ENCODE assay signal across 15 cellular contexts in genomic region chr7:157780721-157781120, GRCh38.
A peak's percentile ranks its signal among the peaks of the same experiment; 100 is the strongest.
DNase-seq lines count a peak whose midpoint lies in the region; ATAC-seq and TF ChIP-seq lines count a peak whose summit lies in the region.
"Had no signal": no experiment of that assay in that cellular context is flagged by ENCODE, and none has a peak within 500 bp of the region (broad histone marks: within the 10 kb centered on the region; RNA-seq: fewer than 3 reads in every experiment).

No MANE protein-coding gene starts in this region.

- no peak overlapping the region for H2BK5ac ChIP-seq in neuronal stem cell (ENCODE audit: low read length)

- H3K18ac ChIP-seq in neuronal stem cell (ENCODE audit: low read length), result peak overlapping the region; percentile 76

- no peaks in the 10 kb centered on the region for H3K9me3 ChIP-seq in heart right ventricle
- H3K9me3 ChIP-seq in neuronal stem cell (replicated peaks in 1 of 2; ENCODE audit: control insufficient read depth in 2 of 2, insufficient read depth in 1 of 2, low read depth in 1 of 2, low read length in 2 of 2), result peaks cover 0 to 3% of the 10 kb centered on the region in 2 donors
- no peaks in the 10 kb centered on the region for H3K9me3 ChIP-seq in Karpas-422 (ENCODE audit: low read length)
- no peaks in the 10 kb centered on the region for H3K9me3 ChIP-seq in psoas muscle
- H3K9me3 ChIP-seq: BE2C, Caco-2, HAP-1 had no signal

- H2AK5ac ChIP-seq in neuronal stem cell (ENCODE audit: low read depth, low read length), result peak overlapping the region; percentile 88

- H2BK12ac ChIP-seq in neuronal stem cell (ENCODE audit: low read length), result peak overlapping the region; percentile 69

- H3K27me3 ChIP-seq in heart right ventricle (peaks cover 0 to 26% (median 6%) of the 10 kb centered on the region in 7 donors), neuronal stem cell (ENCODE audit: control insufficient read depth in 3 of 3, insufficient read depth in 3 of 3, low read depth in 1 of 3, low read length in 3 of 3) (peaks cover 0 to 5% (median 3%) of the 10 kb centered on the region in 3 experiments), Karpas-422 (ENCODE audit: low read length) (no peaks in the 10 kb centered on the region), psoas muscle (ENCODE audit: insufficient read depth in 3 of 3, low read length in 2 of 3) (no peaks in the 10 kb centered on the region)
- H3K27me3 ChIP-seq: BE2C had no signal

- H3K4ac ChIP-seq in neuronal stem cell (ENCODE audit: low read length), result no peak overlapping the region

- H3K79me1 ChIP-seq in neuronal stem cell (ENCODE audit: low read depth, low read length), result no peaks in the 10 kb centered on the region

- DNase-seq in left ventricle myocardium superior, result peak; percentile 6
- DNase-seq in heart right ventricle, result no peak
- peak; percentile 35 for DNase-seq in RPMI8226
- no peak for DNase-seq in neuronal stem cell (ENCODE audit: low spot score)
- DNase-seq in Karpas-422, result no peak
- DNase-seq in HK-2 (ENCODE audit: unreplicated experiment), result no peak
- no peak for DNase-seq in psoas muscle
- DNase-seq: ACHN; BE2C; C1 segment of cervical spinal cord; Caco-2; CD4-positive, CD25-positive, alpha-beta regulatory T cell had no signal

- H2BK15ac ChIP-seq in neuronal stem cell (ENCODE audit: low read length), result peak overlapping the region; percentile 60

- TF ChIP-seq CTCF in heart right ventricle (IDR thresholded peaks at IDR 0.05) (no peak), psoas muscle (IDR thresholded peaks at IDR 0.05) (no peak)

- no peak overlapping the region for H2BK120ac ChIP-seq in neuronal stem cell (ENCODE audit: low read depth, low read length)

- H3K4me3 ChIP-seq in heart right ventricle, result no peak overlapping the region
- no peak overlapping the region for H3K4me3 ChIP-seq in neuronal stem cell (ENCODE audit: low read length in 2 of 2)
- no peak overlapping the region for H3K4me3 ChIP-seq in Karpas-422 (ENCODE audit: low read length)
- no peak overlapping the region for H3K4me3 ChIP-seq in psoas muscle
- H3K4me3 ChIP-seq: GM23338, HAP-1 had no signal

- peak overlapping the region; percentile 68 for H4K91ac ChIP-seq in neuronal stem cell (ENCODE audit: low read depth, low read length, poor library complexity)

- H4K20me1 ChIP-seq in Karpas-422 (ENCODE audit: insufficient read depth, low read depth, low read length), result no peaks in the 10 kb centered on the region

- 89 to 91% methylated on average over 15 of the region's 15 CpGs for WGBS in heart right ventricle, 2 donors
- WGBS in neuronal stem cell (ENCODE audit: extremely low coverage in 2 of 2, insufficient read length in 2 of 2, insufficient replicate concordance in 1 of 2), 2 donors, result no CpG with 5 or more reads among the region's 15 CpGs
- 90 to 91% (median 91%) methylated on average over 15 of the region's 15 CpGs for WGBS in psoas muscle, 3 donors

- H4K8ac ChIP-seq in neuronal stem cell (ENCODE audit: low read depth, low read length), result no peak overlapping the region

- H3K9me2 ChIP-seq in Karpas-422 (replicated peaks; ENCODE audit: insufficient read depth, low read length), result no peaks in the 10 kb centered on the region

- H2AFZ ChIP-seq in neuronal stem cell (ENCODE audit: low read length), result no peak overlapping the region
- no peak overlapping the region for H2AFZ ChIP-seq in Karpas-422 (ENCODE audit: low read length)
- H2AFZ ChIP-seq: GM23338 had no signal

- no peak overlapping the region for H3K14ac ChIP-seq in neuronal stem cell (ENCODE audit: low read length)

- H3K4me1 ChIP-seq in heart right ventricle, result no peaks in the 10 kb centered on the region
- peaks cover 11 to 18% of the 10 kb centered on the region in 2 donors for H3K4me1 ChIP-seq in neuronal stem cell (ENCODE audit: control insufficient read depth in 2 of 2, insufficient read depth in 1 of 2, low read depth in 1 of 2, low read length in 2 of 2)
- no peaks in the 10 kb centered on the region for H3K4me1 ChIP-seq in Karpas-422 (ENCODE audit: low read length)
- H3K4me1 ChIP-seq in psoas muscle, result no peaks in the 10 kb centered on the region
- H3K4me1 ChIP-seq: BE2C, Caco-2, HAP-1 had no signal

- H3K9ac ChIP-seq in neuronal stem cell (ENCODE audit: low read depth, low read length, poor library complexity) (no peak overlapping the region), Karpas-422 (ENCODE audit: low read length) (no peak overlapping the region)

- peak overlapping the region; percentile 16 for H3K23ac ChIP-seq in neuronal stem cell (ENCODE audit: low read depth, low read length, poor library complexity)

- H3K36me3 ChIP-seq in heart right ventricle (no peaks in the 10 kb centered on the region), neuronal stem cell (replicated peaks in 1 of 2; ENCODE audit: control insufficient read depth in 2 of 2, insufficient read depth in 2 of 2, low read length in 2 of 2) (no peaks in the 10 kb centered on the region), Karpas-422 (ENCODE audit: insufficient read depth, low read length) (no peaks in the 10 kb centered on the region), psoas muscle (ENCODE audit: insufficient read depth in 1 of 2, low read depth in 1 of 2) (no peaks in the 10 kb centered on the region)
- H3K36me3 ChIP-seq: BE2C, HAP-1 had no signal

- intact Hi-C loops in left ventricle myocardium superior (cut with micrococcal nuclease), result no loop called here
- intact Hi-C loops in heart right ventricle (cut with DNase I), result no loop called here
- intact Hi-C loops in psoas muscle (cut with DNase I), result no loop called here

- H3K27ac ChIP-seq in heart right ventricle, result no peak overlapping the region
- no peak overlapping the region for H3K27ac ChIP-seq in neuronal stem cell (replicated peaks; ENCODE audit: low read length)
- H3K27ac ChIP-seq in Karpas-422 (ENCODE audit: low read length), result no peak overlapping the region
- H3K27ac ChIP-seq in psoas muscle, result no peak overlapping the region
- H3K27ac ChIP-seq: HL-60 had no signal

- ATAC-seq in left ventricle myocardium superior (no peak), heart right ventricle (no peak), psoas muscle (no peak)
- ATAC-seq: GM23338 had no signal

- no peak overlapping the region for H3K4me2 ChIP-seq in neuronal stem cell (ENCODE audit: insufficient read depth, low read length, poor library complexity, severe bottlenecking)
- H3K4me2 ChIP-seq in Karpas-422 (ENCODE audit: low read depth, low read length, poor library complexity, severe bottlenecking), result no peak overlapping the region
- H3K4me2 ChIP-seq: GM23338 had no signal

- H3K79me2 ChIP-seq in Karpas-422 (ENCODE audit: low read length), result no peaks in the 10 kb centered on the region

Comparison
In these comparisons a context has a peak if more than half of its experiments do, and no peak if none do; other contexts are left out.
1. DNase-seq: peak in left ventricle myocardium superior (single experiment) and RPMI8226 (single experiment); none in heart right ventricle (0 of 2), neuronal stem cell (single experiment), Karpas-422 (single experiment), HK-2 (single experiment) and psoas muscle (0 of 2).